ENCODE assay signal across 1 cellular context in genomic region chr22:23067023-23067650, GRCh38.
A peak's percentile ranks its signal among the peaks of the same experiment; 100 is the strongest.
TF ChIP-seq lines count a peak whose summit lies in the region.

No MANE protein-coding gene starts in this region.

TF ChIP-seq in K562, 482 proteins besides CTCF, POLR2A, EP300 and RAD21:
- TF ChIP-seq E2F1 (CRISPR knock-in tag; IDR thresholded peaks at IDR 0.05) = no peak
- TF ChIP-seq E2F5 (CRISPR knock-in tag; IDR thresholded peaks at IDR 0.05) = no peak
- no peak for TF ChIP-seq CREB3 (tag; conservative IDR thresholded peaks at IDR 0.05; ENCODE audit: low read depth)
- TF ChIP-seq STAG1 (CRISPR knock-in tag; IDR thresholded peaks at IDR 0.05; ENCODE audit: borderline replicate concordance) = no peak
- 0 out of 2 replicates have a peak, but pooled peaks have one; percentile 5 for TF ChIP-seq ZBTB7A (IDR thresholded peaks at IDR 0.05; ENCODE audit: borderline replicate concordance, control insufficient read depth, low read depth, low read length)
- TF ChIP-seq ZFX (CRISPR knock-in tag; IDR thresholded peaks at IDR 0.05) = no peak
- peak; percentile 57; the same call in 1 of the 2 replicates for TF ChIP-seq ETS1 (conservative IDR thresholded peaks at IDR 0.05; ENCODE audit: control insufficient read depth, low read depth, low read length)
- no peak for TF ChIP-seq OTX1 (CRISPR knock-in tag; IDR thresholded peaks at IDR 0.05)
- TF ChIP-seq MEF2A (IDR thresholded peaks at IDR 0.05; ENCODE audit: control insufficient read depth, low read depth, low read length) = no peak
- TF ChIP-seq CHD2 (IDR thresholded peaks at IDR 0.05; ENCODE audit: low read depth, low read length) = no peak
- no peak for TF ChIP-seq PCBP2 (IDR thresholded peaks at IDR 0.05; ENCODE audit: low read depth, low read length, poor library complexity, severe bottlenecking)
- no peak for TF ChIP-seq ZNF395 (CRISPR knock-in tag; IDR thresholded peaks at IDR 0.05)
- TF ChIP-seq POLR2B (IDR thresholded peaks at IDR 0.05; ENCODE audit: low read depth, partially characterized antibody) = no peak
- TF ChIP-seq ZNF740 (CRISPR knock-in tag; IDR thresholded peaks at IDR 0.05) = no peak
- TF ChIP-seq ZNF740 (tag; IDR thresholded peaks at IDR 0.05) = no peak
- 0 out of 2 replicates have a peak, but pooled peaks have one; percentile 17 for TF ChIP-seq HMGXB4 (CRISPR knock-in tag; IDR thresholded peaks at IDR 0.05)
- no peak for TF ChIP-seq ZNF79 (CRISPR knock-in tag; IDR thresholded peaks at IDR 0.05; ENCODE audit: low read depth)
- 0 out of 2 replicates have a peak, but pooled peaks have one; percentile 51 for TF ChIP-seq KDM2B (CRISPR knock-in tag; IDR thresholded peaks at IDR 0.05)
- TF ChIP-seq C11orf30 (IDR thresholded peaks at IDR 0.05; ENCODE audit: low read depth) = no peak
- TF ChIP-seq SFPQ (IDR thresholded peaks at IDR 0.05; ENCODE audit: low read depth, low read length) = no peak
- no peak for TF ChIP-seq E2F4 (CRISPR knock-in tag; IDR thresholded peaks at IDR 0.05; ENCODE audit: low read depth)
- peak; percentile 32; the same call in 1 of the 2 replicates for TF ChIP-seq STAT6 (CRISPR knock-in tag; IDR thresholded peaks at IDR 0.05)
- no peak for TF ChIP-seq ELF4 (CRISPR knock-in tag; IDR thresholded peaks at IDR 0.05)
- TF ChIP-seq ZNF561 (CRISPR knock-in tag; conservative IDR thresholded peaks at IDR 0.05) = no peak
- no peak for TF ChIP-seq ZHX1 (conservative IDR thresholded peaks at IDR 0.05; ENCODE audit: low read length)
- no peak for TF ChIP-seq ZNF764 (CRISPR knock-in tag; IDR thresholded peaks at IDR 0.05; ENCODE audit: low read depth)
- peak; percentile 5 for TF ChIP-seq DACH1 (IDR thresholded peaks at IDR 0.05; ENCODE audit: partially characterized antibody)
- TF ChIP-seq FOXO4 (CRISPR knock-in tag; IDR thresholded peaks at IDR 0.05) = no peak
- TF ChIP-seq ILK (tag; IDR thresholded peaks at IDR 0.05; ENCODE audit: borderline replicate concordance, low read depth) = no peak
